ENCODE assay signal across 7 cellular contexts in genomic region chr4:120329386-120329785, GRCh38.
"Had no signal": no experiment of that assay in that cellular context is flagged by ENCODE, and none has a peak within 500 bp of the region (broad histone marks: within the 10 kb centered on the region; RNA-seq: fewer than 3 reads in every experiment).

No MANE protein-coding gene starts in this region.

- H3K9ac ChIP-seq: KMS-11 had no signal

- H3K4me2 ChIP-seq: KMS-11 had no signal

- DNase-seq: Karpas-422, Kasumi-1, KBM-7, KG1 had no signal

- H3K27ac ChIP-seq: HL-60, KMS-11 had no signal

- FAIRE-seq: HTR-8/SVneo had no signal
